10 cellular contexts compared by ENCODE assay signal in the genomic region with DNA sequence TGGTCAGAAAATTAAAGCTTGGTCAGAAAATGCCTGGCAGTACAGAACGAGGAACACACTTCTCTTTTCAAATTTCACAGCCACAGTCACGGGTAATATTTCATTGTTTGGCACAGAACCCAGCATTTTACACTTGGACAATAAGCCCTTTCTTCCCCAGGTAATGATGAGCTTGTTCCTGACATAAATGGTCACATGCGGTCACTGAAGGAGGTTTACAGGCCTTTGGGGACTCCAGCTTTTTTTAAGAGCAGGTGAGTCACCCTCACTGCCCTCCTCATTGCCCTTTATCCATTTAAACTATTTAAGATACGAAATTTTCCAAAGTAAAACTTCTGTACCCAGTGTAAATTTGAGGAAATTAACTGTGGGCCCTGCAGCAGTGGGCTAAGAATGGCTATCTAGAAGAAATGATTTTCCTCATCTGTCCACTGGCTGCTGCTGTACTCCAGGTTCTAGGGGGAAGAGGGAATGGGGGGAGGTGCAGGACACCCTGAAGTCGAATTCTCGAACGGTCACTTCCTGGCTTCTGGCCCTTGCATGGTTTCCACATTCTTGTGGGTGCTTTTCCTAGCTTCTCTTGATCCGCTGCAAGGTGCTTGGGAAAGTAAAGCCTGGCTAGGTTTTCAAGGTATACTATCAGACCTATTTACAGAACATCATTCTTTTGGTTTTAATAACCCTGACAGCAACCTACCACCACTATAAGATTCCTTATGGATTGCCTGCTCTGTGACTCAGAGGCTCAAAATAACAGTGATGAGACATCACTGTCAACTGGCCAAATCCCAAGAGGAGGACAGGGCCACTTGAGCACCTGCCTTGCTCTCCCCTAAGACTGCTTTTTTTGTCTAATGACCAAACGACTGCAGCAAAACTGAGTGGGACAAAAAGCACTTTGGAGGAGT.
DNase-seq lines count a peak whose midpoint lies in the region; ATAC-seq, FAIRE-seq and TF ChIP-seq lines count a peak whose summit lies in the region.
"Had no signal": no experiment of that assay in that cellular context is flagged by ENCODE, and none has a peak within 500 bp of the region (broad histone marks: within the 10 kb centered on the region; RNA-seq: fewer than 3 reads in every experiment).

No MANE protein-coding gene starts in this region.

- CTCF ChIA-PET in AG04450 (lab: Charles Lee) = interaction anchor here (0.8 to 1.5 kb wide), 3 partner anchors 36 to 239 kb away, joined by 3 to 6 read pairs (median 4); no protein-coding TSS in a partner anchor

- no peak for FAIRE-seq in HTR-8/SVneo (lab: Jason Lieb, UNC)
- FAIRE-seq: islet of Langerhans had no signal

- DNase-seq in AG04450 (ENCODE audit: low read depth, low spot score) (peak; percentile 18), HTR-8/SVneo (ENCODE audit: insufficient read length, low spot score) (peak; percentile 33), SW480 (ENCODE audit: low spot score) (peak; percentile 84), right cardiac atrium (no peak)
- DNase-seq in activated CD4-positive, alpha-beta T cell treated with anti-CD3 and anti-CD28 coated beads for 4 hours = no peak
- DNase-seq: Caco-2 had no signal

- H3K4me3 ChIP-seq in AG04450 (ENCODE audit: low read depth, low read length) (no peak overlapping the region), right cardiac atrium (ENCODE audit: low read length) (no peak overlapping the region)

- ATAC-seq in right cardiac atrium (peak; percentile 70 to 82), GM21786 (IDR thresholded peaks at IDR 0.05; ENCODE audit: unreplicated experiment) (no peak), HG03045 (IDR thresholded peaks at IDR 0.05; ENCODE audit: unreplicated experiment) (no peak), HG03521 (IDR thresholded peaks at IDR 0.05; ENCODE audit: unreplicated experiment) (no peak)

- H3K4me1 ChIP-seq in right cardiac atrium (ENCODE audit: control insufficient read depth, insufficient read depth, low read length) = no peaks in the 10 kb centered on the region
- H3K4me1 ChIP-seq: Caco-2 had no signal

- POLR2A ChIA-PET in AG04450 (lab: Yijun Ruan, JAX) = no interaction called here

- no peak overlapping the region for H3K27ac ChIP-seq in AG04450 (ENCODE audit: low read depth, low read length)
- H3K27ac ChIP-seq in right cardiac atrium (ENCODE audit: low read length) = peak overlapping the region; percentile 66

- no peaks in the 10 kb centered on the region for H3K27me3 ChIP-seq in AG04450 (ENCODE audit: control insufficient read depth, insufficient read depth, low read length)
- H3K27me3 ChIP-seq in right cardiac atrium (ENCODE audit: control insufficient read depth, insufficient read depth) = no peaks in the 10 kb centered on the region

- intact Hi-C loops in right cardiac atrium (cut with DNase I) = no loop called here

- TF ChIP-seq CTCF in AG04450 (IDR thresholded peaks at IDR 0.05; ENCODE audit: low read depth, low read length) = no peak

- WGBS in right cardiac atrium = 65% methylated on average over 9 of the region's 9 CpGs

- H3K9me3 ChIP-seq in AG04450 (ENCODE audit: control insufficient read depth, insufficient read depth, low read length) (no peaks in the 10 kb centered on the region), right cardiac atrium (ENCODE audit: control insufficient read depth, low read length) (no peaks in the 10 kb centered on the region)
- H3K9me3 ChIP-seq: Caco-2 had no signal

Comparison
In these comparisons a context has a peak if more than half of its experiments do, and no peak if none do; other contexts are left out.
1. DNase-seq: peak in AG04450 (single experiment), HTR-8/SVneo (single experiment) and SW480 (single experiment); none in right cardiac atrium (0 of 3) and activated CD4-positive, alpha-beta T cell treated with anti-CD3 and anti-CD28 coated beads for 4 hours (0 of 2).
2. ATAC-seq: peak in right cardiac atrium (2 of 2); none in GM21786 (single experiment), HG03045 (single experiment) and HG03521 (single experiment).